23 cellular contexts compared by ENCODE assay signal in genomic region chr18:60060026-60060425, GRCh38.
"Had no signal": no experiment of that assay in that cellular context is flagged by ENCODE, and none has a peak within 500 bp of the region (broad histone marks: within the 10 kb centered on the region; RNA-seq: fewer than 3 reads in every experiment).

No MANE protein-coding gene starts in this region.

- ATAC-seq: K562 had no signal

- H3K27ac ChIP-seq: HL-60, KMS-11, SJSA1, SK-N-MC had no signal

- DNase-seq: Kasumi-1, MV-4-11, NCI-H1048, NCI-H1105, NCI-H1417, NCI-H1436 treated with DMSO at 0.1 percent for 48 hours, NCI-H1694, NCI-H187 treated with DMSO at 0.1 percent for 48 hours, NCI-H2029 treated with DMSO at 0.1 percent for 48 hours, NCI-H2171 treated with DMSO at 0.1 percent for 48 hours, NCI-H345, NCI-H446 treated with DMSO at 0.1 percent for 48 hours, NCI-H510A treated with DMSO at 0.1 percent for 48 hours, NCI-H526, NCI-H82, Right ventricle myocardium superior, RPMI8226, SIG-M5 had no signal

- H3K9me3 ChIP-seq: SJSA1 had no signal

- H3K4me2 ChIP-seq: KMS-11 had no signal

- H3K4me3 ChIP-seq: K562, SJSA1, SK-N-MC had no signal

- H3K9ac ChIP-seq: KMS-11 had no signal

- H3K27me3 ChIP-seq: SJSA1 had no signal

- H3K36me3 ChIP-seq: SJSA1 had no signal
